Comparison of ENCODE assay signal across 1 cellular context in genomic region chr11:1879941-1880720, GRCh38.
TF ChIP-seq lines count a peak whose summit lies in the region.

No MANE protein-coding gene starts in this region.

TF ChIP-seq in HEK293, 187 proteins besides CTCF, POLR2A, EP300 and RAD21:
- TF ChIP-seq PRDM2 (tag by site-specific recombination; IDR thresholded peaks at IDR 0.05; ENCODE audit: borderline replicate concordance) = no peak
- peak; percentile 39; the same call in 1 of the 2 replicates for TF ChIP-seq ZNF335 (tag by site-specific recombination; conservative IDR thresholded peaks at IDR 0.05)
TF ChIP-seq in HEK293: peak in this region for 1.
